10 cellular contexts compared by ENCODE assay signal in genomic region chr3:159824341-159824740, GRCh38. TPM values are rescaled to one million over a fixed set of nuclear protein-coding genes. Genes with fewer than 3 reads are reported as not detected.
DNase-seq lines count a peak whose midpoint lies in the region; ATAC-seq and TF ChIP-seq lines count a peak whose summit lies in the region.
"Had no signal": no experiment of that assay in that cellular context is flagged by ENCODE, and none has a peak within 500 bp of the region (broad histone marks: within the 10 kb centered on the region; RNA-seq: fewer than 3 reads in every experiment).

No MANE protein-coding gene starts in this region.

- no peaks in the 10 kb centered on the region for H3K9me3 ChIP-seq in spleen
- no peaks in the 10 kb centered on the region for H3K9me3 ChIP-seq in A673 (ENCODE audit: low read depth, low read length, poor library complexity, severe bottlenecking)

- peak; percentile 75 for DNase-seq in HPDE6-E6E7 (ENCODE audit: extremely low spot score)
- peak; percentile 98 for DNase-seq in amniotic epithelial cell (ENCODE audit: low read depth)
- peak; percentile 89 for DNase-seq in hepatic stellate cell (ENCODE audit: low spot score)
- DNase-seq in spleen, result no peak
- DNase-seq in germinal center (ENCODE audit: low spot score), result no peak
- DNase-seq in NCI-H524 treated with DMSO at 0.1 percent for 48 hours (lab: John Stamatoyannopoulos, UW), result no peak
- DNase-seq in A673 (ENCODE audit: low spot score), result no peak
- DNase-seq: NCI-H1436 treated with DMSO at 0.1 percent for 48 hours; stimulated activated naive CD4-positive, alpha-beta T cell treated with Interleukin-2 at 50 U/mL for 16 hours had no signal

- no peak for TF ChIP-seq POLR2A in spleen (IDR thresholded peaks at IDR 0.05)

- H3K27ac ChIP-seq in spleen, result peak overlapping the region in 5 of 8 donors; percentile 5 to 37 (median 23)
- H3K27ac ChIP-seq in A673 (ENCODE audit: low read depth, low read length, poor library complexity, severe bottlenecking), result no peak overlapping the region

- H3K27me3 ChIP-seq in spleen (replicated peaks in 1 of 7), result no peaks in the 10 kb centered on the region
- no peaks in the 10 kb centered on the region for H3K27me3 ChIP-seq in A673 (replicated peaks; ENCODE audit: insufficient read depth, low read depth, low read length, poor library complexity)

- POLR2A ChIA-PET in A673 (lab: Charles Lee; ENCODE audit: low non-redundant PET), result no interaction called here

- intact Hi-C loops in spleen (cut with DNase I; ENCODE audit: low total_unique reads), result no loop called here
- intact Hi-C loops in A673 (cut with micrococcal nuclease; ENCODE audit: unreplicated experiment), result no loop called here

- ATAC-seq in HG02642 (IDR thresholded peaks at IDR 0.05; ENCODE audit: poor library complexity, unreplicated experiment), result no peak

- H3K36me3 ChIP-seq in spleen, result no peaks in the 10 kb centered on the region
- H3K36me3 ChIP-seq in A673 (ENCODE audit: insufficient read depth, low read length, poor library complexity, severe bottlenecking), result no peaks in the 10 kb centered on the region

- no TSS peak for BruUV-seq in A673 (replicated peaks; lab: Mats Ljungman, UMichigan)

- CTCF ChIA-PET in A673 (lab: Charles Lee), result no interaction called here

- TF ChIP-seq CTCF in spleen (IDR thresholded peaks at IDR 0.05 in 8 of 11, conservative IDR thresholded peaks at IDR 0.05 in 3 of 11) (no peak), A673 (conservative IDR thresholded peaks at IDR 0.05; ENCODE audit: low read depth, low read length) (no peak)

- no peak overlapping the region for H3K4me3 ChIP-seq in spleen
- H3K4me3 ChIP-seq in A673 (ENCODE audit: low read depth, low read length, poor library complexity, severe bottlenecking), result no peak overlapping the region

- 54 to 80% (median 64%) methylated on average over 2 of the region's 2 CpGs for WGBS in spleen, 5 donors

- H3K4me1 ChIP-seq in spleen, result peaks cover 0 to 13% (median 4%) of the 10 kb centered on the region in 6 donors
- H3K4me1 ChIP-seq in A673 (ENCODE audit: insufficient read depth, low read length, poor library complexity, severe bottlenecking), result peaks cover 8% of the 10 kb centered on the region

RNA-seq across cellular contexts. Expression of gene SCHIP1, which starts 15.3 kb away (rescaled TPM):
- total RNA-seq in spleen (10 to 100 TPM in 1 of 7 donors, 1 to 10 TPM in 6; 1.7 to 10.8 (median 4.4) TPM), A673 (2021) (0.11 and 0.35 TPM in 2 replicates)
- polyA plus RNA-seq in spleen, result 1 to 10 TPM; 1.5 to 4.3 (median 1.7) TPM

Comparison
In these comparisons a context has a peak if more than half of its experiments do, and no peak if none do; other contexts are left out.
1. DNase-seq: peak in HPDE6-E6E7 (single experiment), amniotic epithelial cell (single experiment) and hepatic stellate cell (single experiment); none in spleen (single experiment), germinal center (single experiment), NCI-H524 treated with DMSO at 0.1 percent for 48 hours (single experiment) and A673 (single experiment).